In the genomic region with DNA sequence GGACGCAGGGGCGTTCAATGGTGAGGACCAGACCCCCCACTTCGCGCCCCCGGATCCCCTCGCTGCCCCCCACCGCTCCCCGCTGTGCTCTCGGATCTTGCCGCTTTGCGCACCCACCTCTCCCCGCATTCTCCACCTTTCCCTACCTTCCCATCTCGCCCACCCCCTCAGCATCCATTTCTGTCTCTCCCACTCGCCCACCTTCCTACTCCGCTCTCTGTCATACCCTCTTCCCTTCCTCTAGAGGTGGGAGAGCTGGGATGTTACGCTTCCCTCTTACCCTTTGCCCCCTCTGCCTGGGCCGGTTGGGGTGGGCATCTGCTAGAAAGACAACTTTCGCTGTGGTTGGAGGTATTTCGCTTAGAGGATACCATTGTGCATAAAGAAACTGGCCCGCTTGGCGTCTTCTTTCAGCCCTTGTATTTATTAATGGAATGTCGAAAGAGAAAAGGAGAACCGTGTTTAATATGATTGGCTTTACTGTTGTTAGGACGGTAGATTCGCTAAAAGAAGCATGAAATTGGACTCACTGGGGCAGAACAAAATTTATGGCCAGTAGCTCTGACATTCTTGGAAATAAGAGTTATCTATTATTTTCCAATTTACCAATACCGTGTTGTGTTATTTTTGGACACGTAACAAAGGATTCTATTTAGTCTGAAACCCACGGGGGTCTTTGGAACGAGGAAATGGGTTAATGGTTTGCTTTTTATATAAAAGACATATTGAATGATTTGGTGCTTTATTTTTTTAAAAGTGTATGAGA, we compare ENCODE assay signal across 8 cellular contexts. TPM values are rescaled to one million over a fixed set of nuclear protein-coding genes. Genes with fewer than 3 reads are reported as not detected.
DNase-seq lines count a peak whose midpoint lies in the region; ATAC-seq and TF ChIP-seq lines count a peak whose summit lies in the region.

No MANE protein-coding gene starts in this region.

- peak overlapping the region; percentile 84 for H3K4me2 ChIP-seq in OCI-LY3 (ENCODE audit: low read length)

- peaks cover 3% of the 10 kb centered on the region for H3K36me3 Mint-ChIP-seq in effector memory CD8-positive, alpha-beta T cell (ENCODE audit: insufficient read depth)
- peaks cover 0 to 2% (median 0%) of the 10 kb centered on the region in 3 donors for H3K36me3 Mint-ChIP-seq in naive thymus-derived CD8-positive, alpha-beta T cell

- peak overlapping the region; percentile 77 for H3K9ac ChIP-seq in OCI-LY3 (ENCODE audit: low read length)

- TF ChIP-seq CTCF in OCI-LY3 (IDR thresholded peaks at IDR 0.05; ENCODE audit: low read depth, low read length), result no peak

- peaks cover 7 to 10% of the 10 kb centered on the region in 2 donors for H3K4me1 Mint-ChIP-seq in effector memory CD8-positive, alpha-beta T cell (ENCODE audit: low read depth in 2 of 2)
- peaks cover 7 to 19% (median 14%) of the 10 kb centered on the region in 4 donors for H3K4me1 Mint-ChIP-seq in naive thymus-derived CD8-positive, alpha-beta T cell

- H3K4me3 ChIP-seq in OCI-LY3 (ENCODE audit: low read length), result peak overlapping the region; percentile 92

- H3K27ac ChIP-seq in OCI-LY3 (ENCODE audit: low read length), result no peak overlapping the region

- H3K79me2 ChIP-seq in OCI-LY3 (ENCODE audit: low read length), result peaks cover 31% of the 10 kb centered on the region

- DNase-seq in NCI-H2171 treated with DMSO at 0.1 percent for 48 hours (lab: John Stamatoyannopoulos, UW), result peak; percentile 42
- no peak for DNase-seq in NCI-H2171 (lab: John Stamatoyannopoulos, UW)
- no peak for DNase-seq in effector memory CD8-positive, alpha-beta T cell
- peak in 3 of 10 donors; percentile 5 to 13 (median 8) for DNase-seq in naive thymus-derived CD8-positive, alpha-beta T cell
- no peak for DNase-seq in DMS153 treated with DMSO at 0.1 percent for 48 hours (lab: John Stamatoyannopoulos, UW; ENCODE audit: unreplicated experiment)
- no peak for DNase-seq in GF-D8 (lab: John Stamatoyannopoulos, UW)

- POLR2A ChIA-PET in naive thymus-derived CD8-positive, alpha-beta T cell (lab: Charles Lee), result no interaction called here

- H3K36me3 ChIP-seq in OCI-LY3 (replicated peaks; ENCODE audit: low read depth, low read length), result peaks cover 4% of the 10 kb centered on the region

- H3K4me1 ChIP-seq in OCI-LY3 (ENCODE audit: low read length), result peaks cover 40% of the 10 kb centered on the region

- peak overlapping the region; percentile 28; the same call in 1 of the 2 replicates for H2AFZ ChIP-seq in OCI-LY3 (ENCODE audit: low read depth, low read length)

- H4K20me1 ChIP-seq in OCI-LY3 (ENCODE audit: insufficient read depth, low read length), result no peaks in the 10 kb centered on the region

- peaks cover 38 to 41% of the 10 kb centered on the region in 2 donors for H3K27me3 Mint-ChIP-seq in effector memory CD8-positive, alpha-beta T cell
- H3K27me3 Mint-ChIP-seq in naive thymus-derived CD8-positive, alpha-beta T cell, result peaks cover 9 to 23% (median 10%) of the 10 kb centered on the region in 5 donors

- no peaks in the 10 kb centered on the region for H3K27me3 ChIP-seq in OCI-LY3 (ENCODE audit: low read depth, low read length)

- H3K27ac Mint-ChIP-seq in effector memory CD8-positive, alpha-beta T cell, result peak overlapping the region in 1 of 2 donors; percentile 76
- H3K27ac Mint-ChIP-seq in naive thymus-derived CD8-positive, alpha-beta T cell, result peak overlapping the region in 7 of 10 donors; percentile 38 to 67 (median 57)

- no peaks in the 10 kb centered on the region for H3K9me3 ChIP-seq in OCI-LY3 (ENCODE audit: insufficient read depth, low read length)

- no peak for ATAC-seq in effector memory CD8-positive, alpha-beta T cell (replicated peaks)
- ATAC-seq in naive thymus-derived CD8-positive, alpha-beta T cell, result no peak
- no peak for ATAC-seq in GM19328 (IDR thresholded peaks at IDR 0.05; ENCODE audit: unreplicated experiment)

- H3K4me3 Mint-ChIP-seq in effector memory CD8-positive, alpha-beta T cell, result peak overlapping the region; percentile 92 to 94
- H3K4me3 Mint-ChIP-seq in naive thymus-derived CD8-positive, alpha-beta T cell, result peak overlapping the region; percentile 82 to 92 (median 90)

- H3K9me3 Mint-ChIP-seq in effector memory CD8-positive, alpha-beta T cell, result no peaks in the 10 kb centered on the region
- H3K9me3 Mint-ChIP-seq in naive thymus-derived CD8-positive, alpha-beta T cell, result no peaks in the 10 kb centered on the region

RNA-seq across cellular contexts. Expression of gene PRKAR2B, which starts 0.9 kb away (rescaled TPM):
- under 1 TPM; 0.62 to 0.71 TPM for total RNA-seq in naive thymus-derived CD8-positive, alpha-beta T cell
- under 1 TPM; 0.63 to 0.75 (median 0.66) TPM for polyA plus RNA-seq in naive thymus-derived CD8-positive, alpha-beta T cell
